ENCODE assay signal across 15 cellular contexts in the genomic region with DNA sequence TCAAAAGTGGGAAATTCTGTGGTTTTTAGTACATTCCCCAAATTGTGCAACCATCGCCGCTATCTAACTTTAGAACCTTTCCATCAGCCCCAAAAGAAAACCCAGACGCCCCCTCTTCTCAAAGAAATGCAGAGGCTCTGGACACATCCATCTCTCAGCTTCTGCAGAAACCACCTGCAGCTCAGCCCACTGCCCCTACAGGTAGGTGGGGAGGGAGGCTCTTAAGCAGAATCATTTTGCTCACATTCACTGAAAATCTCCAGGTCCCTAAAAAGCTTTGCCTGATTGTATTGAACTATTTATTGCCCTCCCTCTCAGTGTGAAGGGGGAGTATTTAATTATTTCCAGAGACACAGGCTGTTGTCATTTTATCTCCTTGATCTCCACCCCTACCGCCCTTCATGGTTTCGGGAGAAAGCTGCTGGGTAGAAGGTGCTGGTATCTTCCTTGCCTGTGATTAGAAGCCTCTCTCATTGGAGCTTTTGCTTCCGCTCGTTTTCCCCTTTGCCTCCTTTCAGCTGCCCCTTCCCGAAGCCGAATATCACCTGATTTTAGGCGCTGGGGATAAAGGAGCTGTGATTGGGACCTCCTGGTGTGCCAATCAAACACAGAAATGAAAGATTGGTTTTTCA.
A peak's percentile ranks its signal among the peaks of the same experiment; 100 is the strongest.
DNase-seq lines count a peak whose midpoint lies in the region; ATAC-seq and TF ChIP-seq lines count a peak whose summit lies in the region.
"Had no signal": no experiment of that assay in that cellular context is flagged by ENCODE, and none has a peak within 500 bp of the region (broad histone marks: within the 10 kb centered on the region; RNA-seq: fewer than 3 reads in every experiment).

No MANE protein-coding gene starts in this region.

- POLR2A ChIA-PET in naive thymus-derived CD4-positive, alpha-beta T cell (lab: Charles Lee): no interaction called here

- peaks cover 37 to 75% (median 61%) of the 10 kb centered on the region in 5 donors for H3K27me3 Mint-ChIP-seq in naive thymus-derived CD4-positive, alpha-beta T cell

- H3K27me3 ChIP-seq in cardiac muscle cell (no peaks in the 10 kb centered on the region), right atrium auricular region (peaks cover 0 to 8% of the 10 kb centered on the region in 2 donors), mesendoderm (ENCODE audit: insufficient read depth, low read length, poor library complexity) (no peaks in the 10 kb centered on the region)
- no peaks in the 10 kb centered on the region for H3K27me3 ChIP-seq in naive thymus-derived CD4-positive, alpha-beta T cell (ENCODE audit: control insufficient read depth in 2 of 2, insufficient read depth in 2 of 2, low read length in 2 of 2)

- peaks cover 21% of the 10 kb centered on the region for H3K4me1 ChIP-seq in cardiac muscle cell (ENCODE audit: low read depth)
- H3K4me1 ChIP-seq in right atrium auricular region: no peaks in the 10 kb centered on the region
- peaks cover 10% of the 10 kb centered on the region for H3K4me1 ChIP-seq in mesendoderm (ENCODE audit: control insufficient read depth, low read depth, low read length)
- H3K4me1 ChIP-seq in naive thymus-derived CD4-positive, alpha-beta T cell (ENCODE audit: control insufficient read depth in 2 of 2, insufficient read depth in 2 of 2, low read length in 2 of 2): no peaks in the 10 kb centered on the region

- H3K4me2 ChIP-seq in mesendoderm (ENCODE audit: low read length): peak overlapping the region; percentile 7
- H3K4me2 ChIP-seq: KMS-11 had no signal

- H3K9me3 ChIP-seq in cardiac muscle cell (ENCODE audit: low read depth): no peaks in the 10 kb centered on the region
- H3K9me3 ChIP-seq in right atrium auricular region: no peaks in the 10 kb centered on the region
- H3K9me3 ChIP-seq in naive thymus-derived CD4-positive, alpha-beta T cell (ENCODE audit: control insufficient read depth in 2 of 3, low read length in 3 of 3): no peaks in the 10 kb centered on the region

- H3K79me1 ChIP-seq in mesendoderm (ENCODE audit: low read length): no peaks in the 10 kb centered on the region

- no CpG with 5 or more reads among the region's 10 CpGs for WGBS in mesendoderm (ENCODE audit: extremely low coverage, insufficient coverage, low lambda C conversion rate)

- no peak overlapping the region for H2AK5ac ChIP-seq in mesendoderm (ENCODE audit: low read length)

- DNase-seq in cardiac muscle cell (ENCODE audit: low read depth in 1 of 2, low spot score in 1 of 2): peak in 1 of 2 donors; percentile 40
- no peak for DNase-seq in right atrium auricular region (ENCODE audit: low spot score)
- peak; percentile 71 for DNase-seq in SK-N-DZ (ENCODE audit: low spot score)
- peak; percentile 94 for DNase-seq in mesendoderm
- DNase-seq in activated naive CD4-positive, alpha-beta T cell treated with anti-CD3 and anti-CD28 coated beads, Interleukin-2, amount 50 U/mL, for 72 hours (ENCODE audit: low spot score in 2 of 2): no peak
- DNase-seq in T-helper 2 cell: no peak
- no peak for DNase-seq in naive thymus-derived CD4-positive, alpha-beta T cell
- DNase-seq: activated CD4-positive, alpha-beta memory T cell treated with anti-CD3 and anti-CD28 coated beads, Interleukin-2, amount 10 ng/mL, durations not matched to agents 7 days and 5 days; DMS153; GOT3; NCI-H1930; SIG-M5 had no signal

- H2BK15ac ChIP-seq in mesendoderm (replicated peaks; ENCODE audit: low read depth): no peak overlapping the region

- no peaks in the 10 kb centered on the region for H3K79me2 ChIP-seq in mesendoderm (ENCODE audit: control insufficient read depth, insufficient read depth, low read length)

- H4K8ac ChIP-seq in mesendoderm (ENCODE audit: low read depth, low read length): no peak overlapping the region

- CTCF ChIA-PET in naive thymus-derived CD4-positive, alpha-beta T cell (lab: Charles Lee): no interaction called here

- H3K9me3 Mint-ChIP-seq in activated naive CD4-positive, alpha-beta T cell treated with anti-CD3 and anti-CD28 coated beads, Interleukin-2, amount 50 U/mL, for 72 hours: no peaks in the 10 kb centered on the region
- peaks cover 0 to 3% (median 0%) of the 10 kb centered on the region in 11 donors for H3K9me3 Mint-ChIP-seq in naive thymus-derived CD4-positive, alpha-beta T cell
- H3K9me3 Mint-ChIP-seq: activated CD4-positive, alpha-beta memory T cell treated with anti-CD3 and anti-CD28 coated beads, Interleukin-2, amount 10 ng/mL, durations not matched to agents 7 days and 5 days; neural crest cell had no signal

- H3K9ac ChIP-seq in mesendoderm (ENCODE audit: low read length): peak overlapping the region; percentile 1
- H3K9ac ChIP-seq: KMS-11 had no signal

- H3K4ac ChIP-seq in mesendoderm (ENCODE audit: low read depth, low read length): no peak overlapping the region

- no peak overlapping the region for H4K5ac ChIP-seq in mesendoderm (ENCODE audit: low read length)

- peak overlapping the region; percentile 28 for H3K56ac ChIP-seq in mesendoderm (ENCODE audit: low read length)

- H2BK5ac ChIP-seq in mesendoderm (ENCODE audit: low read length): peak overlapping the region; percentile 24

- H3K36me3 ChIP-seq in cardiac muscle cell (no peaks in the 10 kb centered on the region), right atrium auricular region (no peaks in the 10 kb centered on the region), mesendoderm (ENCODE audit: control insufficient read depth, insufficient read depth, low read length) (no peaks in the 10 kb centered on the region)
- H3K36me3 ChIP-seq in naive thymus-derived CD4-positive, alpha-beta T cell (ENCODE audit: control insufficient read depth in 2 of 3, insufficient read depth in 3 of 3, low read length in 3 of 3): no peaks in the 10 kb centered on the region

- no peak overlapping the region for H3K4me3 ChIP-seq in cardiac muscle cell
- H3K4me3 ChIP-seq in right atrium auricular region: no peak overlapping the region
- no peak overlapping the region for H3K4me3 ChIP-seq in mesendoderm (ENCODE audit: low read length)
- no peak overlapping the region for H3K4me3 ChIP-seq in naive thymus-derived CD4-positive, alpha-beta T cell (ENCODE audit: low read length)

- H3K27ac Mint-ChIP-seq in activated naive CD4-positive, alpha-beta T cell treated with anti-CD3 and anti-CD28 coated beads, Interleukin-2, amount 50 U/mL, for 72 hours: no peak overlapping the region
- no peak overlapping the region for H3K27ac Mint-ChIP-seq in naive thymus-derived CD4-positive, alpha-beta T cell
- H3K27ac Mint-ChIP-seq: activated CD4-positive, alpha-beta memory T cell treated with anti-CD3 and anti-CD28 coated beads, Interleukin-2, amount 10 ng/mL, durations not matched to agents 7 days and 5 days had no signal

- ATAC-seq in HG02798 (IDR thresholded peaks at IDR 0.05; ENCODE audit: poor library complexity, unreplicated experiment): no peak
- ATAC-seq in activated naive CD4-positive, alpha-beta T cell treated with anti-CD3 and anti-CD28 coated beads, Interleukin-2, amount 50 U/mL, for 72 hours: no peak
- ATAC-seq in naive thymus-derived CD4-positive, alpha-beta T cell: no peak

- H3K36me3 Mint-ChIP-seq in activated naive CD4-positive, alpha-beta T cell treated with anti-CD3 and anti-CD28 coated beads, Interleukin-2, amount 50 U/mL, for 72 hours: no peaks in the 10 kb centered on the region
- no peaks in the 10 kb centered on the region for H3K36me3 Mint-ChIP-seq in naive thymus-derived CD4-positive, alpha-beta T cell

- peaks cover 0 to 10% (median 4%) of the 10 kb centered on the region in 7 donors for H3K4me1 Mint-ChIP-seq in naive thymus-derived CD4-positive, alpha-beta T cell

- H3K27ac ChIP-seq in cardiac muscle cell (peak overlapping the region; percentile 39), right atrium auricular region (no peak overlapping the region), mesendoderm (ENCODE audit: low read depth, low read length) (peak overlapping the region; percentile 87)
- no peak overlapping the region for H3K27ac ChIP-seq in naive thymus-derived CD4-positive, alpha-beta T cell (ENCODE audit: low read depth, low read length)
- H3K27ac ChIP-seq: KMS-11 had no signal

- no peak overlapping the region for H3K23ac ChIP-seq in mesendoderm (ENCODE audit: low read length)

- TF ChIP-seq CTCF in cardiac muscle cell (IDR thresholded peaks at IDR 0.05; ENCODE audit: low read depth, low read length) (no peak), right atrium auricular region (IDR thresholded peaks at IDR 0.05) (no peak)

- peak overlapping the region in 1 of 10 donors; percentile 8 for H3K4me3 Mint-ChIP-seq in naive thymus-derived CD4-positive, alpha-beta T cell
- H3K4me3 Mint-ChIP-seq: activated CD4-positive, alpha-beta memory T cell treated with anti-CD3 and anti-CD28 coated beads, Interleukin-2, amount 10 ng/mL, durations not matched to agents 7 days and 5 days had no signal

- peak overlapping the region; percentile 19 for H2BK120ac ChIP-seq in mesendoderm (ENCODE audit: low read depth, low read length)

- intact Hi-C loops in naive thymus-derived CD4-positive, alpha-beta T cell (cut with micrococcal nuclease): no loop called here

- peak overlapping the region; percentile 32 for H3K18ac ChIP-seq in mesendoderm (ENCODE audit: low read length)

Comparison
In these comparisons a context has a peak if more than half of its experiments do, and no peak if none do; other contexts are left out.
1. H3K27ac ChIP-seq: peak in cardiac muscle cell (single experiment) and mesendoderm (single experiment); none in right atrium auricular region (0 of 2) and naive thymus-derived CD4-positive, alpha-beta T cell (single experiment).
2. DNase-seq: peak in SK-N-DZ (single experiment) and mesendoderm (single experiment); none in right atrium auricular region (single experiment), activated naive CD4-positive, alpha-beta T cell treated with anti-CD3 and anti-CD28 coated beads, Interleukin-2, amount 50 U/mL, for 72 hours (0 of 2), T-helper 2 cell (0 of 5) and naive thymus-derived CD4-positive, alpha-beta T cell (0 of 9).